Comparison of ENCODE assay signal across 12 cellular contexts in genomic region chr3:112334709-112335108, GRCh38. TPM values are rescaled to one million over a fixed set of nuclear protein-coding genes. Genes with fewer than 3 reads are reported as not detected.
DNase-seq lines count a peak whose midpoint lies in the region; ATAC-seq and TF ChIP-seq lines count a peak whose summit lies in the region.
"Had no signal": no experiment of that assay in that cellular context is flagged by ENCODE, and none has a peak within 500 bp of the region (broad histone marks: within the 10 kb centered on the region; RNA-seq: fewer than 3 reads in every experiment).

No MANE protein-coding gene starts in this region.

- DNase-seq in heart right ventricle (no peak), cardiac septum (ENCODE audit: low spot score) (no peak), nephron progenitor cell (no peak), aorta (no peak), head of caudate nucleus (no peak), NCI-H446 (lab: John Stamatoyannopoulos, UW) (no peak)
- DNase-seq: natural killer cell, NCI-H2029 had no signal

- H3K36me3 Mint-ChIP-seq in nephron progenitor cell (ENCODE audit: low read depth), result peaks cover 32% of the 10 kb centered on the region
- H3K36me3 Mint-ChIP-seq: natural killer cell had no signal

- peaks cover 0 to 15% (median 6%) of the 10 kb centered on the region in 7 donors for H3K27me3 ChIP-seq in heart right ventricle
- H3K27me3 ChIP-seq in ectodermal cell (ENCODE audit: control insufficient read depth, insufficient read depth, low read length, poor library complexity, severe bottlenecking), result no peaks in the 10 kb centered on the region
- H3K27me3 ChIP-seq in aorta (ENCODE audit: control insufficient read depth in 1 of 2, insufficient read depth in 2 of 2, low read length in 1 of 2), result no peaks in the 10 kb centered on the region

- peak overlapping the region in 6 of 10 donors; percentile 57 to 64 (median 58) for H3K4me3 ChIP-seq in heart right ventricle
- peak overlapping the region; percentile 88 for H3K4me3 ChIP-seq in ectodermal cell (ENCODE audit: insufficient read depth, low read depth, low read length)
- H3K4me3 ChIP-seq in aorta (ENCODE audit: low read length in 2 of 2), result peak overlapping the region; percentile 90 to 94
- H3K4me3 ChIP-seq: BLaER1 had no signal

- peaks cover 0 to 22% (median 7%) of the 10 kb centered on the region in 9 donors for H3K4me1 ChIP-seq in heart right ventricle
- peaks cover 5% of the 10 kb centered on the region for H3K4me1 ChIP-seq in ectodermal cell (ENCODE audit: control insufficient read depth, insufficient read depth, low read length)
- peaks cover 2 to 5% of the 10 kb centered on the region in 2 donors for H3K4me1 ChIP-seq in aorta (ENCODE audit: control insufficient read depth in 1 of 2, insufficient read depth in 2 of 2, low read length in 2 of 2)

- TF ChIP-seq CTCF in heart right ventricle (IDR thresholded peaks at IDR 0.05), result no peak
- TF ChIP-seq CTCF in nephron progenitor cell (IDR thresholded peaks at IDR 0.05), result no peak

- H3K36me3 ChIP-seq in heart right ventricle (no peaks in the 10 kb centered on the region), ectodermal cell (ENCODE audit: control insufficient read depth, insufficient read depth, low read length) (no peaks in the 10 kb centered on the region), aorta (ENCODE audit: control insufficient read depth in 1 of 2, insufficient read depth in 2 of 2, low read length in 1 of 2) (no peaks in the 10 kb centered on the region)
- H3K36me3 ChIP-seq: BLaER1 had no signal

- H3K27me3 Mint-ChIP-seq in nephron progenitor cell (ENCODE audit: low read depth, poor library complexity), result no peaks in the 10 kb centered on the region

- H3K4me1 Mint-ChIP-seq in nephron progenitor cell, result peaks cover 52% of the 10 kb centered on the region

- WGBS in heart right ventricle, 2 donors, result 53 to 56% methylated on average over 4 of the region's 4 CpGs
- 25 to 37% methylated on average over 1 to 4 of the region's 4 CpGs for WGBS in ectodermal cell, 2 experiments
- WGBS in aorta, 2 donors, result 0 to 3% methylated on average over 4 of the region's 4 CpGs

- H3K27ac Mint-ChIP-seq in nephron progenitor cell, result no peak overlapping the region
- H3K27ac Mint-ChIP-seq: natural killer cell had no signal

- H3K27ac ChIP-seq in heart right ventricle, result peak overlapping the region in 6 of 10 donors; percentile 39 to 83 (median 76)
- no peak overlapping the region for H3K27ac ChIP-seq in ectodermal cell (ENCODE audit: insufficient read depth, low read depth, low read length, poor library complexity, severe bottlenecking)
- H3K27ac ChIP-seq in aorta (ENCODE audit: low read depth in 1 of 2, low read length in 2 of 2), result peak overlapping the region in 1 of 2 donors; percentile 18
- H3K27ac ChIP-seq: BLaER1 had no signal

- H3K9me3 ChIP-seq in heart right ventricle (no peaks in the 10 kb centered on the region), ectodermal cell (ENCODE audit: control insufficient read depth, low read length) (no peaks in the 10 kb centered on the region), aorta (ENCODE audit: control insufficient read depth, low read length) (no peaks in the 10 kb centered on the region)

- peak overlapping the region; percentile 93 for H3K4me3 Mint-ChIP-seq in nephron progenitor cell

- H3K9me3 Mint-ChIP-seq in nephron progenitor cell, result no peaks in the 10 kb centered on the region
- H3K9me3 Mint-ChIP-seq: natural killer cell had no signal

- intact Hi-C loops in heart right ventricle (cut with DNase I), result loop anchor here in 2 of 10 donors (10.0 kb wide), 2 partner anchors 180 to 190 kb away; no protein-coding TSS in a partner anchor
- intact Hi-C loops in cardiac septum (cut with DNase I), result loop anchor here (5.0 kb wide), 1 partner anchor 183 kb away; no protein-coding TSS in a partner anchor
- intact Hi-C loops in aorta (cut with DNase I), result loop anchor here (5.0 kb wide), 4 partner anchors 58 to 183 kb away; no protein-coding TSS in a partner anchor
- intact Hi-C loops in head of caudate nucleus (cut with DNase I), result no loop called here

- no peak for ATAC-seq in heart right ventricle
- ATAC-seq in aorta (ENCODE audit: low FRiP score), result no peak
- no peak for ATAC-seq in HG03196 (IDR thresholded peaks at IDR 0.05; ENCODE audit: unreplicated experiment)
- ATAC-seq: natural killer cell had no signal

RNA-seq across cellular contexts. Expression of gene CD200, which starts 1.8 kb away (rescaled TPM):
- total RNA-seq in heart right ventricle (1 to 10 TPM in 6 of 10 donors, under 1 TPM in 4; 0.82 to 3.3 (median 1.5) TPM), cardiac septum (1.4 TPM), aorta (10 to 100 TPM; 28.2 to 45.3 TPM)
- polyA plus RNA-seq in heart right ventricle (1 to 10 TPM in 1 of 2 donors, under 1 TPM in 1; 0.44 to 1.3 TPM), aorta (10 to 100 TPM; 15.8 to 31.7 TPM)
- polyA plus RNA-seq in ectodermal cell (2013, experiment 1 of 4), result 52.9 TPM
- polyA plus RNA-seq in ectodermal cell (2013, experiment 2 of 4), result 45.1 TPM
- 46.0 TPM for polyA plus RNA-seq in ectodermal cell (2013, experiment 3 of 4)
- 53.3 TPM for polyA plus RNA-seq in ectodermal cell (2013, experiment 4 of 4)

RNA-seq across cellular contexts. Expression of gene SLC9C1, which starts 40.7 kb away (rescaled TPM):
- total RNA-seq in heart right ventricle (1 to 10 TPM in 7 of 10 donors, under 1 TPM in 3; 0.80 to 2.2 (median 1.6) TPM), cardiac septum (3.9 TPM), aorta (under 1 TPM; 0.29 to 0.81 TPM)
- polyA plus RNA-seq in heart right ventricle (under 1 TPM; 0.10 to 0.51 TPM), aorta (not detected)
- polyA plus RNA-seq in ectodermal cell (2013, experiment 1 of 4), result not detected
- polyA plus RNA-seq in ectodermal cell (2013, experiment 2 of 4), result 0.39 TPM
- not detected for polyA plus RNA-seq in ectodermal cell (2013, experiment 3 of 4)
- polyA plus RNA-seq in ectodermal cell (2013, experiment 4 of 4), result 0.36 TPM
- total RNA-seq: epithelial cell of proximal tubule, natural killer cell had no signal

Comparison
In these comparisons a context has a peak if more than half of its experiments do, and no peak if none do; other contexts are left out.
1. RNA of gene CD200, which starts 1.8 kb away (total RNA-seq): 28.2 to 45.3 TPM in aorta; 0.82 to 3.3 TPM in heart right ventricle and 1.4 TPM in cardiac septum (single experiment); every median in the first group is over 4 times any median in the second.
2. Peak in every context shown above with its lines, with median percentiles within 50 percentile points of each other: H3K4me3 ChIP-seq.